ENCODE assay signal across 8 cellular contexts in the genomic region with DNA sequence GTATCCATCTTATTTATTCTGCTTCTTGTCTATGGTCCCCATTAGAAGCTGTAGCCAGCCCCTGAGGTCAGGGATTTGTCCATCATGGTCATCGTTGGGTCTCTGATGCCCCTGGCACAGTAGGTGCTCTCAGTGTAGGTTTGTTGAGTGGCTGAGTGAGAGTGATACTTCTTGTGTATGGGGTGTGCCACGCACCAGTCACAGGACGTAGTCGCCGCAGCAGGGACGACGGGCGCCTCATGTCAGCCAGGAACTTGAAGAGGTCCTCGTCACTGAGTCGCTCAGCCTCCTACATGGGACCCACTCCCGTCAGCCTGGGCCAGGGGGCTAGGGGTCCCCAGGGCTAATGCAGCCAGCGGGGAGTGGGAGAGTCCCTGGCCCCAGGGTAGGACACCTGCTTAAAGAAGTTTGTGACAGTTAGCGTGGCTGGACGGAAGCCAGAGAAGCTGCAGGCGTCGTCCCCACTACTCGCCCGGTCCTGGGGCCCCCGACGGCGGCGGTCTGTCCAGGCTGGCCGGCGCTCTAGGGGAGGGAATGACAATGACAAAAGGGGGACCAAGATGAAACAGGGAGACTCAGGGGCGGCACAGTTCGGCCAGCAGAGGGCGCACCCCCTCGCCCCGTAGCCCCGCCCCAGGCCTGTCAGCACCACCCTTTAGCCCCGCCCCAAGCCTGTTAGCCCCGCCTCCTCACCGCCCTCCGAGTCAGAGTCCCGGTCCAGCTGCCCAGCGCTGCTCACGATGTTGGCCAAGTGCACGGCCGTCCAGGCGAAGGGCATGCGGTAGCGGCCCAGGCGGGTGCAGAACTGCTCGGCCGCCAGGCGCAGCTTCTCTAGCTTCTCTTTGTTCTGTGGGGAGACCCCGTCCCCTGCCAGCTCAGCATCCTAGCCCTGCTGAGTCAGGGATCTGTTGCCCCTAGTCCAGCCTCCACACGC. TPM values are rescaled to one million over a fixed set of nuclear protein-coding genes. Genes with fewer than 3 reads are reported as not detected.
DNase-seq lines count a peak whose midpoint lies in the region; ATAC-seq and TF ChIP-seq lines count a peak whose summit lies in the region.

No MANE protein-coding gene starts in this region.

- H3K36me3 ChIP-seq in gastrocnemius medialis: peaks cover 0 to 11% of the 10 kb centered on the region in 2 donors

- H3K27ac ChIP-seq in angular gyrus (ENCODE audit: low read depth, low read length): peak overlapping the region; percentile 42
- peak overlapping the region; percentile 47 to 77 (median 68) for H3K27ac ChIP-seq in gastrocnemius medialis

- no peaks in the 10 kb centered on the region for H3K9me3 ChIP-seq in gastrocnemius medialis

- DNase-seq in NCI-H187 (lab: John Stamatoyannopoulos, UW) (peak; percentile 59 to 69), NCI-H187 treated with DMSO at 0.1 percent for 48 hours (lab: John Stamatoyannopoulos, UW) (no peak), T-helper 22 cell (ENCODE audit: low read depth) (peak; percentile 62), hepatic stellate cell (ENCODE audit: low spot score) (peak; percentile 99), gastrocnemius medialis (peak; percentile 76 to 80)

- in situ Hi-C loops in gastrocnemius medialis (cut with MboI; ENCODE audit: low sequenced_read_pairs in 4 of 4): no loop called here

- ATAC-seq in gastrocnemius medialis (peak; percentile 75 to 83), GM19395 (IDR thresholded peaks at IDR 0.05; ENCODE audit: unreplicated experiment) (no peak)

- peak in 1 of 2 donors; percentile 48 for TF ChIP-seq POLR2A in gastrocnemius medialis (IDR thresholded peaks at IDR 0.05)

- no peaks in the 10 kb centered on the region for H3K27me3 ChIP-seq in gastrocnemius medialis

- H3K4me3 ChIP-seq in gastrocnemius medialis: no peak overlapping the region

- TF ChIP-seq CTCF in LNCAP (IDR thresholded peaks at IDR 0.05): peak; percentile 62
- TF ChIP-seq CTCF in gastrocnemius medialis (IDR thresholded peaks at IDR 0.05 in 4 of 5, conservative IDR thresholded peaks at IDR 0.05 in 1 of 5): peak; percentile 20 to 80 (median 71)

- intact Hi-C loops in gastrocnemius medialis (cut with DNase I; ENCODE audit: low total_unique reads): loop anchor here (5.0 kb wide), 1 partner anchor 344 kb away; no protein-coding TSS in a partner anchor

- peaks cover 4 to 6% of the 10 kb centered on the region in 2 donors for H3K4me1 ChIP-seq in gastrocnemius medialis

RNA-seq across cellular contexts. Expression of a gene that starts 3.7 kb away (rescaled TPM):
- under 1 TPM in 1 of 4 donors, not detected in 3; 0.47 TPM for total RNA-seq in gastrocnemius medialis

RNA-seq across cellular contexts. Expression of a gene that starts 19.2 kb away (rescaled TPM):
- total RNA-seq in gastrocnemius medialis: 1 to 10 TPM; 4.7 to 9.6 (median 5.8) TPM

RNA-seq across cellular contexts. Expression of a gene that starts 45.8 kb away (rescaled TPM):
- total RNA-seq in gastrocnemius medialis: 100 to 1,000 TPM in 3 of 4 donors, 10 to 100 TPM in 1; 37.7 to 192 (median 149) TPM

RNA-seq across cellular contexts. Expression of a gene that starts 52.8 kb away (rescaled TPM):
- not detected for total RNA-seq in gastrocnemius medialis
